ENCODE assay signal across 1 cellular context in the genomic region with DNA sequence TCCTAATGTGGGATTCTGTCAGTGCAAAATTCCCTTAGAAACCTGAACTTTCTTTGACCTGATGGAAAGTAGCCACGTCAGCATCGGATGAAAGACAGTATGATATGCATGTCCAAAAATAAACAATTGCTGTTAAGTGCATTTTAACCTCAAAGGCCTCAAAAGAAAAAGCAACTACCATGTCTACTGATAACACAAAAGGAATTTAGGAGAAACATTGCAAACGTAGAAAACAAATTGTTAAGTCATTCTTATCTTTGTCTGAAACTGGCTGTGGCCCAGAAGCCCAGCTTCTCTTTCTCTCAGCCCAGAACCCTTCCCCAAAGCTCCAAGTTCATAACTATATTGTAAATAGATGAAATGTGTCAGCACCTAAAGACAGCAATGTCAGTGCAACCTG.
TF ChIP-seq lines count a peak whose summit lies in the region.

No MANE protein-coding gene starts in this region.

TF ChIP-seq in IMR-90, 13 proteins besides CTCF, POLR2A, EP300 and RAD21 (continued from another document):
- peak; percentile 78 for TF ChIP-seq MAFK (IDR thresholded peaks at IDR 0.05; ENCODE audit: low read depth, low read length)
